In the genomic region with DNA sequence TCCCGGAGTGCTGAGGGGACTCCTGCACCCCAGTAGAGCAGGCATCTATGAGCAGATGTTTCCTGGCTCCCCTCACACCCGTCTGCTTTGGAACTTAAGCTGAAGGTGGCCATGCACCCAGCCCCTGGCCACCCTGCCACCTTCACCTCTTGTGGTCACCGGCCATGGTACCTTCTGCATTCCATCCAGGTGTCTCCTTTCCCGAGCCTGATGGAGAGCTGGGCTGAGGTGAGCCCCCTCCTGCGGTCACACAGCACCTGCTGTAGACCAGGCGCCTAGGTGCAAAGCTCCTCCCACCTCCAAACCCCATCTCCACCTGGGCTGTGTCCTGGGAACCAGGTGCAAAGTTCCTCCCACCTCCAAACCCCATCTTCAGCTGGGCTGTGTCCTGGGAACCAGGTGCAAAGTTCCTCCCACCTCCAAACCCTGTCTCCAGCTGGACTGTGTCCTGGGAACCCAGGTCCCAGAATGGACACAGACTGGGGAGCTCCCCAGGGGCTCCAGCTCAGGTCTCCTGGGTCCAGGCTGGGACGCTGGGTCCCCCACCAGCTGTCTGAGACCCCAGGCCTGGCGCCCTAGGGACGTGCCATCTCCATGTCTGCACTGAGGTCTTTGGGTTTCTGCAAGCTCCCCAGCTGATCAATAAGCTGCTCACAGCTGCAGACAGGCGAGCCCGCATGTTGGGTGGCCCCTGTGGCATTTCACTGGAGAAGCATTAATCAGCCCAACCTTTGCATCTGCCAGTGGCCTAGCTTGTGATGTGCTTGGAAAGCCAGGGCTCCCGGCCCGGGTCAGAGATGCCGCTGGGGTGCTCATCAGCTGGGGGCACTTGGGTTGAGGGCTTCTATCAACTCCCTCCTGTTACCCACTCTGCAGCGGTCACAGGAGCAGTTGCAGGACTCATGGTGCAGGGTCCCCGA, we compare ENCODE assay signal across 29 cellular contexts.
DNase-seq lines count a peak whose midpoint lies in the region; TF ChIP-seq lines count a peak whose summit lies in the region.
"Had no signal": no experiment of that assay in that cellular context is flagged by ENCODE, and none has a peak within 500 bp of the region (broad histone marks: within the 10 kb centered on the region; RNA-seq: fewer than 3 reads in every experiment).

No MANE protein-coding gene starts in this region.

- H3K4me3 ChIP-seq in BLaER1 = no peak overlapping the region
- peak overlapping the region; percentile 49; the same call in 1 of the 2 replicates for H3K4me3 ChIP-seq in Karpas-422 (ENCODE audit: low read length)
- no peak overlapping the region for H3K4me3 ChIP-seq in left ventricle myocardium inferior
- H3K4me3 ChIP-seq: ascending aorta, colonic mucosa, mucosa of descending colon, ovary, thoracic aorta had no signal

- intact Hi-C loops in left ventricle myocardium inferior (cut with micrococcal nuclease) (no loop called here), posterior vena cava (cut with DNase I) (no loop called here)

- no peak overlapping the region for H3K9ac ChIP-seq in BLaER1
- peak overlapping the region; percentile 70 for H3K9ac ChIP-seq in Karpas-422 (ENCODE audit: low read length)

- H3K27me3 ChIP-seq in BLaER1 = no peaks in the 10 kb centered on the region
- H3K27me3 ChIP-seq in Karpas-422 (ENCODE audit: low read length) = no peaks in the 10 kb centered on the region; the same call in 1 of the 2 replicates
- H3K27me3 ChIP-seq in left ventricle myocardium inferior (ENCODE audit: low read depth) = peaks cover 17% of the 10 kb centered on the region
- H3K27me3 ChIP-seq: colonic mucosa, ovary had no signal

- H3K36me3 ChIP-seq in BLaER1 (no peaks in the 10 kb centered on the region), Karpas-422 (ENCODE audit: insufficient read depth, low read length) (peaks cover 3% of the 10 kb centered on the region; the same call in 1 of the 2 replicates), left ventricle myocardium inferior (no peaks in the 10 kb centered on the region)
- H3K36me3 ChIP-seq: ascending aorta, colonic mucosa, ovary, thoracic aorta had no signal

- peaks cover 9% of the 10 kb centered on the region; the same call in 1 of the 2 replicates for H3K9me3 ChIP-seq in BLaER1
- H3K9me3 ChIP-seq in Karpas-422 (ENCODE audit: low read length) = no peaks in the 10 kb centered on the region
- H3K9me3 ChIP-seq in left ventricle myocardium inferior (replicated peaks) = peaks cover 8% of the 10 kb centered on the region
- H3K9me3 ChIP-seq: colonic mucosa, mucosa of descending colon, ovary had no signal

- no peaks in the 10 kb centered on the region for H3K9me2 ChIP-seq in Karpas-422 (replicated peaks; ENCODE audit: insufficient read depth, low read length)

- H3K27ac ChIP-seq in BLaER1 (no peak overlapping the region), Karpas-422 (ENCODE audit: low read length) (peak overlapping the region; percentile 65), left ventricle myocardium inferior (replicated peaks) (no peak overlapping the region)
- H3K27ac ChIP-seq: ascending aorta, colonic mucosa, ovary, thoracic aorta, VCaP had no signal

- TF ChIP-seq CTCF in left ventricle myocardium inferior (IDR thresholded peaks at IDR 0.05; ENCODE audit: borderline replicate concordance) = no peak

- H3K4me2 ChIP-seq in BLaER1 (peak overlapping the region; percentile 85), Karpas-422 (ENCODE audit: low read depth, low read length, poor library complexity, severe bottlenecking) (peak overlapping the region; percentile 64)

- no peak overlapping the region for H2AFZ ChIP-seq in Karpas-422 (ENCODE audit: low read length)

- H4K20me1 ChIP-seq in BLaER1 (0 out of 2 replicates have a peak, but pooled peaks cover 9% of the 10 kb centered on the region), Karpas-422 (ENCODE audit: insufficient read depth, low read depth, low read length) (no peaks in the 10 kb centered on the region)

- H3K4me1 ChIP-seq in BLaER1 = peaks cover 48% of the 10 kb centered on the region
- peaks cover 61% of the 10 kb centered on the region for H3K4me1 ChIP-seq in Karpas-422 (ENCODE audit: low read length)
- no peaks in the 10 kb centered on the region for H3K4me1 ChIP-seq in left ventricle myocardium inferior
- H3K4me1 ChIP-seq: ascending aorta, colonic mucosa had no signal

- DNase-seq in Karpas-422 = peak; percentile 61
- peak; percentile 8 for DNase-seq in left ventricle myocardium inferior
- DNase-seq in posterior vena cava (ENCODE audit: low spot score) = peak; percentile 51
- DNase-seq in HuH-7 (ENCODE audit: low spot score) = no peak
- no peak for DNase-seq in ureter (ENCODE audit: low spot score)
- DNase-seq in NCI-H187 (lab: John Stamatoyannopoulos, UW) = no peak
- DNase-seq: activated CD4-positive, alpha-beta T cell treated with anti-CD3 and anti-CD28 coated beads, Interleukin-2, amount 10 ng/mL, durations not matched to agents 24 days and 14 days; activated gamma-delta T cell; activated naive CD8-positive, alpha-beta T cell treated with anti-CD3 and anti-CD28 coated beads, Interleukin-2, amount 10 ng/mL, durations not matched to agents 7 days and 5 days; C1 segment of cervical spinal cord; colonic mucosa; COR-L47; effector memory CD8-positive, alpha-beta T cell; KBM-7; natural killer cell; NCI-H1092 treated with DMSO at 0.1 percent for 48 hours; NCI-H187 treated with DMSO at 0.1 percent for 48 hours; NCI-H524; NK-92 treated with Interleukin-12 subunit alpha and Interleukin-12 subunit beta, amount 100 ng/mL, for 24 hours; SIG-M5; stimulated activated CD4-positive, alpha-beta T cell treated with anti-CD3 and anti-CD28 coated beads, Interleukin-2, amount 100 ng/mL, for 24 hours; stimulated activated CD8-positive, alpha-beta memory T cell treated with anti-CD3 and anti-CD28 coated beads, Interleukin-4, amount 100 ng/mL, for 48 hours; T-helper 9 cell had no signal

- H3K79me2 ChIP-seq in Karpas-422 (ENCODE audit: low read length) = no peaks in the 10 kb centered on the region

Comparison
In these comparisons a context has a peak if more than half of its experiments do, and no peak if none do; other contexts are left out.
1. DNase-seq: peak in Karpas-422 (single experiment), left ventricle myocardium inferior (single experiment) and posterior vena cava (single experiment); none in HuH-7 (single experiment), ureter (single experiment) and NCI-H187 (0 of 2).